8 cellular contexts compared by ENCODE assay signal in genomic region chr11:134069996-134070845, GRCh38. TPM values are rescaled to one million over a fixed set of nuclear protein-coding genes. Genes with fewer than 3 reads are reported as not detected.
A peak's percentile ranks its signal among the peaks of the same experiment; 100 is the strongest.
DNase-seq lines count a peak whose midpoint lies in the region; TF ChIP-seq lines count a peak whose summit lies in the region.

No MANE protein-coding gene starts in this region.

- no peak overlapping the region for H3K4me2 ChIP-seq in parathyroid adenoma (ENCODE audit: low read length)

- CTCF ChIA-PET in CD8-positive, alpha-beta memory T cell (lab: Charles Lee): interaction anchor here (1.6 to 2.7 kb wide), 3 partner anchors 10 to 24 kb away, joined by 5 to 12 read pairs (median 5); no protein-coding TSS in a partner anchor

- H3K4me3 Mint-ChIP-seq in CD8-positive, alpha-beta memory T cell: peak overlapping the region; percentile 39 to 77 (median 72)

- no peaks in the 10 kb centered on the region for H3K9me3 Mint-ChIP-seq in CD8-positive, alpha-beta memory T cell

- peaks cover 0 to 4% of the 10 kb centered on the region in 2 donors for H3K27me3 Mint-ChIP-seq in CD8-positive, alpha-beta memory T cell

- no peak overlapping the region for H3K27ac ChIP-seq in CD8-positive, alpha-beta memory T cell (ENCODE audit: low read depth, low read length)
- peak overlapping the region; percentile 67 for H3K27ac ChIP-seq in parathyroid adenoma

- H3K4me3 ChIP-seq in CD8-positive, alpha-beta memory T cell (ENCODE audit: low read length): no peak overlapping the region
- peak overlapping the region; percentile 81 for H3K4me3 ChIP-seq in fibroblast of mammary gland (ENCODE audit: control insufficient read depth, low read depth, low read length)
- H3K4me3 ChIP-seq in parathyroid adenoma (ENCODE audit: low read depth, low read length): no peak overlapping the region

- no peak for TF ChIP-seq CTCF in fibroblast of mammary gland (conservative IDR thresholded peaks at IDR 0.05; ENCODE audit: control insufficient read depth, insufficient read depth, low read depth, low read length)
- TF ChIP-seq CTCF in parathyroid adenoma (IDR thresholded peaks at IDR 0.05): no peak

- H2AFZ ChIP-seq in parathyroid adenoma: no peak overlapping the region

- peak overlapping the region in 7 of 8 donors; percentile 37 to 90 (median 84) for H3K27ac Mint-ChIP-seq in CD8-positive, alpha-beta memory T cell

- H3K79me2 ChIP-seq in parathyroid adenoma: no peaks in the 10 kb centered on the region

- H3K27me3 ChIP-seq in CD8-positive, alpha-beta memory T cell (ENCODE audit: insufficient read depth, low read length, poor library complexity, severe bottlenecking): no peaks in the 10 kb centered on the region
- no peaks in the 10 kb centered on the region for H3K27me3 ChIP-seq in parathyroid adenoma (ENCODE audit: control insufficient read depth, insufficient read depth, low read length)

- H3K36me3 ChIP-seq in CD8-positive, alpha-beta memory T cell (ENCODE audit: insufficient read depth, low read length): no peaks in the 10 kb centered on the region
- H3K36me3 ChIP-seq in parathyroid adenoma (ENCODE audit: control insufficient read depth, insufficient read depth, low read length): no peaks in the 10 kb centered on the region

- H3K36me3 Mint-ChIP-seq in CD8-positive, alpha-beta memory T cell: peaks cover 0 to 2% (median 0%) of the 10 kb centered on the region in 3 donors

- no peak overlapping the region for H3K9ac ChIP-seq in parathyroid adenoma

- POLR2A ChIA-PET in CD8-positive, alpha-beta memory T cell (lab: Charles Lee): no interaction called here

- no peak for DNase-seq in CD8-positive, alpha-beta memory T cell
- DNase-seq in NCI-H69 (lab: John Stamatoyannopoulos, UW) (peak; percentile 27), fibroblast of mammary gland (ENCODE audit: low read depth) (no peak), dedifferentiated amniotic fluid mesenchymal stem cell (ENCODE audit: extremely low spot score) (no peak), D341Med (ENCODE audit: low spot score) (no peak), germinal center (ENCODE audit: low spot score) (no peak)
- DNase-seq in central memory CD4-positive, alpha-beta T cell: no peak

- peaks cover 9 to 20% (median 13%) of the 10 kb centered on the region in 3 donors for H3K4me1 Mint-ChIP-seq in CD8-positive, alpha-beta memory T cell

- H3K4me1 ChIP-seq in CD8-positive, alpha-beta memory T cell (ENCODE audit: insufficient read depth, low read length): peaks cover 6% of the 10 kb centered on the region
- peaks cover 6% of the 10 kb centered on the region for H3K4me1 ChIP-seq in parathyroid adenoma

- H3K9me3 ChIP-seq in CD8-positive, alpha-beta memory T cell (ENCODE audit: low read length): no peaks in the 10 kb centered on the region
- H3K9me3 ChIP-seq in parathyroid adenoma (ENCODE audit: control insufficient read depth, low read length): no peaks in the 10 kb centered on the region

RNA-seq across cellular contexts. Expression of gene JAM3, which starts 1.3 kb away (rescaled TPM):
- 10 to 100 TPM; 12.5 to 14.8 TPM for total RNA-seq in CD8-positive, alpha-beta memory T cell
- 4.9 TPM for polyA plus RNA-seq in CD8-positive, alpha-beta memory T cell
